40 cellular contexts compared by ENCODE assay signal in the genomic region with DNA sequence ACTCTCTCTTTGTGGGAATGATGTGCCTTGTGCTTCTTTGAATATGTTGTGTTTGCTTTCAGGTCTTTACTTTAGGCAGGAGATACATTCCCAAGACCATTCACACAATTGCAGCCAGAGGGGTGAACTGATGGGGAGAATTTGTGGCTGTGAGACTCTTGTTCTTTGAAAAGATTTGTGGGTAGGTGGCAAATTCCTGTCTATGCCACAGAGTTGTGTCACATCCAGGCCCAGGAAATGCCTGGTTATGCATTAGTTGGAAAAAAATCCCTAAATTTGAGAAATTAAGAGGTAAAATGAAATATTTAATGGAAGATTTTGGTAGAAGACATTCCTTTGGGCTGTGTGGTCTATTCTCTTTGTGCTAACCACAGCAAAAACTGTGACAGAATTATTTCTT. TPM values are rescaled to one million over a fixed set of nuclear protein-coding genes. Genes with fewer than 3 reads are reported as not detected.
"Had no signal": no experiment of that assay in that cellular context is flagged by ENCODE, and none has a peak within 500 bp of the region (broad histone marks: within the 10 kb centered on the region; RNA-seq: fewer than 3 reads in every experiment).

No MANE protein-coding gene starts in this region.

- H3K27me3 Mint-ChIP-seq: activated CD8-positive, alpha-beta memory T cell treated with anti-CD3 and anti-CD28 coated beads, Interleukin-2, amount 10 ng/mL, durations not matched to agents 7 days and 5 days; activated naive CD4-positive, alpha-beta T cell treated with anti-CD3 and anti-CD28 coated beads, Interleukin-2, amount 50 U/mL, for 24 hours; central memory CD8-positive, alpha-beta T cell; effector memory CD8-positive, alpha-beta T cell; T-helper 17 cell had no signal

- H3K4me3 Mint-ChIP-seq: activated B cell treated with CpG ODN at 0.5 μM for 24 hours; activated CD8-positive, alpha-beta memory T cell treated with anti-CD3 and anti-CD28 coated beads, Interleukin-2, amount 10 ng/mL, durations not matched to agents 7 days and 5 days; activated CD8-positive, alpha-beta T cell treated with anti-CD3 and anti-CD28 coated beads for 36 hours; activated naive CD4-positive, alpha-beta T cell treated with anti-CD3 and anti-CD28 coated beads for 36 hours; activated naive CD4-positive, alpha-beta T cell treated with anti-CD3 and anti-CD28 coated beads, Interleukin-2, amount 50 U/mL, for 24 hours; activated naive CD8-positive, alpha-beta T cell treated with anti-CD3 and anti-CD28 coated beads for 36 hours; activated naive CD8-positive, alpha-beta T cell treated with anti-CD3 and anti-CD28 coated beads, Interleukin-2, amount 50 U/mL, for 24 hours; activated T-helper 1 cell treated with anti-CD3 and anti-CD28 coated beads, Interleukin-12 subunit alpha, Interleukin-12 subunit beta, Interleukin-2, Interleukin-4 antibody, amounts not matched to agents 30 ng/mL and 10 ng/mL and 1 ng/mL, durations not matched to agents 14 hours and 24 hours and 36 hours; central memory CD8-positive, alpha-beta T cell; effector memory CD8-positive, alpha-beta T cell; T-helper 17 cell; T-helper 2 cell treated with Interferon-gamma antibody and Interleukin-4, amounts not matched to agents 5 μg/mL and 100 μg/mL, for 36 hours had no signal

- H3K4me1 Mint-ChIP-seq: activated B cell treated with CpG ODN at 0.5 μM for 24 hours; activated CD8-positive, alpha-beta memory T cell treated with anti-CD3 and anti-CD28 coated beads, Interleukin-2, amount 10 ng/mL, durations not matched to agents 7 days and 5 days; activated naive CD4-positive, alpha-beta T cell treated with anti-CD3 and anti-CD28 coated beads, Interleukin-2, amount 50 U/mL, for 24 hours; activated naive CD8-positive, alpha-beta T cell treated with anti-CD3 and anti-CD28 coated beads for 36 hours; activated naive CD8-positive, alpha-beta T cell treated with anti-CD3 and anti-CD28 coated beads, Interleukin-2, amount 50 U/mL, for 24 hours; central memory CD8-positive, alpha-beta T cell; T-helper 17 cell had no signal

- H3K9me3 Mint-ChIP-seq: activated B cell treated with CpG ODN at 0.5 μM for 24 hours; activated CD8-positive, alpha-beta T cell treated with anti-CD3 and anti-CD28 coated beads for 36 hours; activated naive CD4-positive, alpha-beta T cell treated with anti-CD3 and anti-CD28 coated beads for 36 hours; activated naive CD4-positive, alpha-beta T cell treated with anti-CD3 and anti-CD28 coated beads, Interleukin-2, amount 50 U/mL, for 24 hours; activated naive CD8-positive, alpha-beta T cell treated with anti-CD3 and anti-CD28 coated beads for 36 hours; activated T-helper 1 cell treated with anti-CD3 and anti-CD28 coated beads, Interleukin-12 subunit alpha, Interleukin-12 subunit beta, Interleukin-2, Interleukin-4 antibody, amounts not matched to agents 30 ng/mL and 10 ng/mL and 1 ng/mL, durations not matched to agents 14 hours and 24 hours and 36 hours; activated T-helper 2 cell treated with anti-CD3 and anti-CD28 coated beads, Interferon-gamma antibody, Interleukin-2, Interleukin-4, amounts not matched to agents 10 μg/mL and 5 μg/mL and 100 μg/mL, durations not matched to agents 14 hours and 24 hours and 36 hours; T-helper 2 cell treated with Interferon-gamma antibody and Interleukin-4, amounts not matched to agents 5 μg/mL and 100 μg/mL, for 36 hours had no signal

- H3K27ac ChIP-seq: adrenal gland, brain microvascular endothelial cell, esophagus muscularis mucosa, foreskin keratinocyte, gastrocnemius medialis, heart left ventricle, WERI-Rb-1 had no signal

- H3K36me3 Mint-ChIP-seq: activated CD8-positive, alpha-beta memory T cell treated with anti-CD3 and anti-CD28 coated beads, Interleukin-2, amount 10 ng/mL, durations not matched to agents 7 days and 5 days; activated naive CD4-positive, alpha-beta T cell treated with anti-CD3 and anti-CD28 coated beads, Interleukin-2, amount 50 U/mL, for 24 hours; activated naive CD8-positive, alpha-beta T cell treated with anti-CD3 and anti-CD28 coated beads for 36 hours had no signal

- DNase-seq: activated B cell treated with CpG ODN at 0.5 μM for 24 hours; activated CD4-positive, alpha-beta T cell treated with anti-CD3 and anti-CD28 coated beads for 48 hours; activated CD4-positive, alpha-beta T cell treated with anti-CD3 and anti-CD28 coated beads, Interleukin-2, amount 50 U/mL, for 1 hour; activated CD4-positive, alpha-beta T cell treated with anti-CD3 and anti-CD28 coated beads, Interleukin-2, amount 50 U/mL, for 48 hours; activated CD8-positive, alpha-beta memory T cell treated with anti-CD3 and anti-CD28 coated beads, Interleukin-2, amount 10 ng/mL, durations not matched to agents 7 days and 5 days; activated CD8-positive, alpha-beta memory T cell treated with anti-CD3 and anti-CD28 coated beads, Interleukin-2, amount 50 U/mL, for 4 hours; activated CD8-positive, alpha-beta T cell treated with anti-CD3 and anti-CD28 coated beads for 36 hours; activated effector memory CD4-positive, alpha-beta T cell treated with anti-CD3 and anti-CD28 coated beads, Interleukin-2, amount 50 U/mL, for 16 hours; activated naive CD4-positive, alpha-beta T cell treated with anti-CD3 and anti-CD28 coated beads for 36 hours; activated naive CD8-positive, alpha-beta T cell treated with anti-CD3 and anti-CD28 coated beads for 36 hours; activated naive CD8-positive, alpha-beta T cell treated with anti-CD3 and anti-CD28 coated beads, Interleukin-2, amount 50 U/mL, for 24 hours; activated T-cell treated with anti-CD3 and anti-CD28 coated beads, Interleukin-2, amount 50 U/mL, for 1 hour; activated T-cell treated with anti-CD3 and anti-CD28 coated beads, Interleukin-2, amount 50 U/mL, for 48 hours; adrenal gland; amygdala; aorta; brain microvascular endothelial cell; cortex of kidney; dermis blood vessel endothelial cell; effector CD4-positive, alpha-beta T cell; effector memory CD8-positive, alpha-beta T cell; erythroblast; foreskin keratinocyte; gastrocnemius medialis; glutamatergic neuron; heart left ventricle; T-helper 1 cell; T-helper 17 cell; T1000 had no signal

- H3K36me3 ChIP-seq: adrenal gland, brain microvascular endothelial cell, esophagus muscularis mucosa, gastrocnemius medialis, heart left ventricle, WERI-Rb-1 had no signal

- H3K4me3 ChIP-seq: adrenal gland, esophagus muscularis mucosa, gastrocnemius medialis, heart left ventricle had no signal

- H3K27ac Mint-ChIP-seq: activated B cell treated with CpG ODN at 0.5 μM for 24 hours; activated CD8-positive, alpha-beta memory T cell treated with anti-CD3 and anti-CD28 coated beads, Interleukin-2, amount 10 ng/mL, durations not matched to agents 7 days and 5 days; activated CD8-positive, alpha-beta T cell treated with anti-CD3 and anti-CD28 coated beads for 36 hours; activated naive CD4-positive, alpha-beta T cell treated with anti-CD3 and anti-CD28 coated beads for 36 hours; activated naive CD4-positive, alpha-beta T cell treated with anti-CD3 and anti-CD28 coated beads, Interleukin-2, amount 50 U/mL, for 24 hours; activated naive CD8-positive, alpha-beta T cell treated with anti-CD3 and anti-CD28 coated beads for 36 hours; activated naive CD8-positive, alpha-beta T cell treated with anti-CD3 and anti-CD28 coated beads, Interleukin-2, amount 50 U/mL, for 24 hours; activated T-helper 1 cell treated with anti-CD3 and anti-CD28 coated beads, Interleukin-12 subunit alpha, Interleukin-12 subunit beta, Interleukin-2, Interleukin-4 antibody, amounts not matched to agents 30 ng/mL and 10 ng/mL and 1 ng/mL, durations not matched to agents 14 hours and 24 hours and 36 hours; activated T-helper 2 cell treated with anti-CD3 and anti-CD28 coated beads, Interferon-gamma antibody, Interleukin-2, Interleukin-4, amounts not matched to agents 10 μg/mL and 5 μg/mL and 100 μg/mL, durations not matched to agents 14 hours and 24 hours and 36 hours; effector memory CD8-positive, alpha-beta T cell; T-helper 17 cell; T-helper 2 cell treated with Interferon-gamma antibody and Interleukin-4, amounts not matched to agents 5 μg/mL and 100 μg/mL, for 36 hours had no signal

- FAIRE-seq: bronchial epithelial cell, colon had no signal

- H3K4me1 ChIP-seq: adrenal gland, esophagus muscularis mucosa, foreskin keratinocyte, gastrocnemius medialis, heart left ventricle had no signal

- H3K9me3 ChIP-seq: adrenal gland, esophagus muscularis mucosa, gastrocnemius medialis, heart left ventricle had no signal

- H3K27me3 ChIP-seq: adrenal gland, brain microvascular endothelial cell, esophagus muscularis mucosa, foreskin keratinocyte, gastrocnemius medialis, heart left ventricle had no signal

RNA-seq across cellular contexts. Expression of a gene that starts 28.8 kb away (rescaled TPM):
- total RNA-seq: activated B cell treated with CpG ODN at 0.5 μM for 24 hours; activated CD8-positive, alpha-beta memory T cell treated with anti-CD3 and anti-CD28 coated beads for 36 hours; activated CD8-positive, alpha-beta memory T cell treated with anti-CD3 and anti-CD28 coated beads, Interleukin-2, amount 10 ng/mL, durations not matched to agents 7 days and 5 days; activated CD8-positive, alpha-beta T cell treated with anti-CD3 and anti-CD28 coated beads for 36 hours; activated naive CD4-positive, alpha-beta T cell treated with anti-CD3 and anti-CD28 coated beads for 36 hours; activated naive CD8-positive, alpha-beta T cell treated with anti-CD3 and anti-CD28 coated beads for 36 hours; activated T-helper 1 cell treated with anti-CD3 and anti-CD28 coated beads, Interleukin-12 subunit alpha, Interleukin-12 subunit beta, Interleukin-2, Interleukin-4 antibody, amounts not matched to agents 30 ng/mL and 10 ng/mL and 1 ng/mL, durations not matched to agents 14 hours and 24 hours and 36 hours; activated T-helper 2 cell treated with anti-CD3 and anti-CD28 coated beads, Interferon-gamma antibody, Interleukin-2, Interleukin-4, amounts not matched to agents 10 μg/mL and 5 μg/mL and 100 μg/mL, durations not matched to agents 14 hours and 24 hours and 36 hours; adrenal gland; bronchial epithelial cell; cerebellum; dermis blood vessel endothelial cell; foreskin keratinocyte; gastrocnemius medialis; heart left ventricle; T-helper 17 cell had no signal
- polyA plus RNA-seq: adrenal gland, foreskin keratinocyte, heart left ventricle had no signal
